In the genomic region with DNA sequence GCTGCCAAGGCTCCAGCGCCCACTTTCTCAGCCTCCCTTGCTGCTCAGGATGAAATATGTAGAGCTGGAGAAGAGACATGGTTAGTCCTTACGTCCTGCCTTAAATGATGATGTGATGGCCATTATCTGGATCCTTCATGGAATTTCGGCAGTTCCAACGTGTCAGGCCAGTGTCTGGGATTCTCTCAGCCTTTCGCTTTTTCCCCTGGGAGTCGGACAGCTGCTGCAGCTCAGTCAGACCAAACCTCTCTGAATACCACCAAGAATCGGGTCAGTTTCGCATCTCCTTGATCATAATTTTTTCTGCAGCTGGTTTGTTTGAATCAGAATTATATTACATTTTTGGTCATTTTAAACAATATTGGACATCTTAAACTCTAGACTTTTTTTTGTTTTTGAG, we compare ENCODE assay signal across 31 cellular contexts. TPM values are rescaled to one million over a fixed set of nuclear protein-coding genes. Genes with fewer than 3 reads are reported as not detected.
"Had no signal": no experiment of that assay in that cellular context is flagged by ENCODE, and none has a peak within 500 bp of the region (broad histone marks: within the 10 kb centered on the region; RNA-seq: fewer than 3 reads in every experiment).

No MANE protein-coding gene starts in this region.

- H3K9ac ChIP-seq: parathyroid adenoma had no signal

- H3K36me3 Mint-ChIP-seq: mesothelial cell of epicardium; naive thymus-derived CD4-positive, alpha-beta T cell; natural killer cell treated with Interleukin-12 subunit alpha and Interleukin-12 subunit beta and Interleukin-15 and Interleukin-18, amount 100 ng/mL, for 72 hours; stimulated activated naive B cell treated with anti-CD40 and anti-IgM and Interleukin-4, amounts not matched to agents 10 μg/mL and 1 μg/mL and 100 μg/mL, for 72 hours had no signal

- H3K27ac Mint-ChIP-seq: immature natural killer cell; mesothelial cell of epicardium; naive thymus-derived CD4-positive, alpha-beta T cell; natural killer cell treated with Interleukin-12 subunit alpha and Interleukin-12 subunit beta and Interleukin-15 and Interleukin-18, amount 100 ng/mL, for 72 hours; stimulated activated naive B cell treated with anti-CD40 and anti-IgM and Interleukin-4, amounts not matched to agents 10 μg/mL and 1 μg/mL and 100 μg/mL, for 72 hours had no signal

- H3K79me2 ChIP-seq: parathyroid adenoma had no signal

- H3K9me3 ChIP-seq: left ventricle myocardium inferior, psoas muscle, right lobe of liver, stomach, testis, thyroid gland, transverse colon, upper lobe of left lung, vagina had no signal

- H3K4me3 ChIP-seq: left ventricle myocardium inferior, lung, psoas muscle, right lobe of liver, skin epidermis, stomach, testis, thyroid gland, transverse colon, upper lobe of left lung, vagina had no signal

- H3K4me3 Mint-ChIP-seq: immature natural killer cell; mesothelial cell of epicardium; naive thymus-derived CD4-positive, alpha-beta T cell; natural killer cell treated with Interleukin-12 subunit alpha and Interleukin-12 subunit beta and Interleukin-15 and Interleukin-18, amount 100 ng/mL, for 72 hours; neural crest cell; stimulated activated naive B cell treated with anti-CD40 and anti-IgM and Interleukin-4, amounts not matched to agents 10 μg/mL and 1 μg/mL and 100 μg/mL, for 72 hours had no signal

- H3K27ac ChIP-seq: left ventricle myocardium inferior, parathyroid adenoma, psoas muscle, right lobe of liver, skin epidermis, stomach, testis, thyroid gland, transverse colon, upper lobe of left lung, vagina had no signal

- H3K27me3 ChIP-seq: testis, thyroid gland, upper lobe of left lung, vagina had no signal

- H3K9me3 Mint-ChIP-seq: immature natural killer cell; mesothelial cell of epicardium; naive thymus-derived CD4-positive, alpha-beta T cell; natural killer cell treated with Interleukin-12 subunit alpha and Interleukin-12 subunit beta and Interleukin-15 and Interleukin-18, amount 100 ng/mL, for 72 hours; neural crest cell; stimulated activated naive B cell treated with anti-CD40 and anti-IgM and Interleukin-4, amounts not matched to agents 10 μg/mL and 1 μg/mL and 100 μg/mL, for 72 hours had no signal

- H3K36me3 ChIP-seq: left ventricle myocardium inferior, right lobe of liver, stomach, thyroid gland, transverse colon, upper lobe of left lung, vagina had no signal

- ATAC-seq: naive thymus-derived CD4-positive, alpha-beta T cell; natural killer cell treated with Interleukin-12 subunit alpha and Interleukin-12 subunit beta and Interleukin-15 and Interleukin-18, amount 100 ng/mL, for 72 hours; psoas muscle; right lobe of liver; stimulated activated naive B cell treated with anti-CD40 and anti-IgM and Interleukin-4, amounts not matched to agents 10 μg/mL and 1 μg/mL and 100 μg/mL, for 72 hours; stimulated activated naive CD8-positive, alpha-beta T cell treated with anti-CD3 and anti-CD28 coated beads, Interleukin-15, Interleukin-2, amounts not matched to agents 100 U/mL and 50 U/mL, for 24 hours had no signal

- H2AFZ ChIP-seq: parathyroid adenoma had no signal

- H3K4me1 ChIP-seq: left ventricle myocardium inferior, psoas muscle, right lobe of liver had no signal

- DNase-seq: hypothalamus; immature natural killer cell; kidney; left ventricle myocardium inferior; mesendoderm; naive thymus-derived CD4-positive, alpha-beta T cell; nucleus accumbens; psoas muscle; right lobe of liver; stimulated activated CD4-positive, alpha-beta T cell treated with anti-CD3 and anti-CD28 coated beads, Interleukin-12 subunit alpha, Interleukin-12 subunit beta, amount 100 ng/mL, for 4 hours; stimulated activated CD4-positive, alpha-beta T cell treated with anti-CD3 and anti-CD28 coated beads, Interleukin-15, amount 100 ng/mL, for 24 hours; stimulated activated CD4-positive, alpha-beta T cell treated with anti-CD3 and anti-CD28 coated beads, Interleukin-2, amount 100 ng/mL, for 24 hours; stimulated activated CD4-positive, alpha-beta T cell treated with anti-CD3 and anti-CD28 coated beads, Interleukin-4, amount 100 ng/mL, for 1 hour; stimulated activated naive B cell treated with anti-CD40 and anti-IgM and Interleukin-4, amounts not matched to agents 10 μg/mL and 1 μg/mL and 100 μg/mL, for 72 hours; stimulated activated naive CD8-positive, alpha-beta T cell treated with anti-CD3 and anti-CD28 coated beads, Interleukin-15, Interleukin-2, amounts not matched to agents 100 U/mL and 50 U/mL, for 24 hours; stomach; testis; thyroid gland; transverse colon; upper lobe of left lung had no signal

RNA-seq across cellular contexts. Expression of a gene that starts 22.3 kb away (rescaled TPM):
- total RNA-seq: kidney; naive thymus-derived CD4-positive, alpha-beta T cell; natural killer cell treated with Interleukin-12 subunit alpha and Interleukin-12 subunit beta and Interleukin-15 and Interleukin-18, amount 100 ng/mL, for 72 hours; osteoblast; psoas muscle; vagina had no signal
- polyA plus RNA-seq: immature natural killer cell; naive thymus-derived CD4-positive, alpha-beta T cell had no signal

RNA-seq across cellular contexts. Expression of a gene that starts 42.8 kb away (rescaled TPM):
- total RNA-seq: left ventricle myocardium inferior; lower leg skin; natural killer cell treated with Interleukin-12 subunit alpha and Interleukin-12 subunit beta and Interleukin-15 and Interleukin-18, amount 100 ng/mL, for 72 hours; osteoblast; posterior vena cava; psoas muscle; right lobe of liver; stomach; transverse colon; urinary bladder; vagina had no signal
- polyA plus RNA-seq: immature natural killer cell; naive thymus-derived CD4-positive, alpha-beta T cell; psoas muscle; urinary bladder had no signal
